Comparison of ENCODE assay signal across 35 cellular contexts in the genomic region with DNA sequence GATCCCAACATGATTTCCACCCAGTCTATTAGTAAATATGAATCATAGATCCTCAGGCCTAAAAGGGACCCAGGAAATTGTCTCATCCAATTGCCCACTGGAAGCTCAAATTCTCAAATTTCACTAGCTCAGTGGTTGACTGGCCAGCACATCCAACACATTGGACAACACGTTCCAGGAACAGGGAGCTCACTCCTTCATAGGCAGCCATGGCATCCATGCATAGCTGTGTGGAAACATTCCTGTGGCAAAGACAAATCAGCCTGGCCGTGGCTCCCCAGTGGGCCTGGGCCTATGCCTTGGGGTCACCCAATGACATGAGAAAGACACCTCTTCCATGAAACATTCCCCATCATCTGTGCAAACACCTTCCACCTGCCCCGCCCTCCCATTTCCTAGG.
DNase-seq lines count a peak whose midpoint lies in the region; ATAC-seq and TF ChIP-seq lines count a peak whose summit lies in the region.
"Had no signal": no experiment of that assay in that cellular context is flagged by ENCODE, and none has a peak within 500 bp of the region (broad histone marks: within the 10 kb centered on the region; RNA-seq: fewer than 3 reads in every experiment).

No MANE protein-coding gene starts in this region.

- H3K4me2 ChIP-seq in PC-3 (ENCODE audit: low read length): peak overlapping the region; percentile 12; the same call in 1 of the 2 replicates
- H3K4me2 ChIP-seq: smooth muscle cell had no signal

- H3K4me3 Mint-ChIP-seq in osteocyte (ENCODE audit: unreplicated experiment): no peak overlapping the region
- H3K4me3 Mint-ChIP-seq: activated CD8-positive, alpha-beta T cell treated with anti-CD3 and anti-CD28 coated beads, Interleukin-2, amount 10 ng/mL, durations not matched to agents 7 days and 5 days; effector memory CD8-positive, alpha-beta T cell; immature natural killer cell; naive B cell; T-helper 17 cell had no signal

- TF ChIP-seq EP300 in esophagus muscularis mucosa (IDR thresholded peaks at IDR 0.05): no peak

- H3K9me2 ChIP-seq in PC-3 (replicated peaks; ENCODE audit: low read length): no peaks in the 10 kb centered on the region

- H3K36me3 ChIP-seq in PC-3 (ENCODE audit: low read depth, low read length) (no peaks in the 10 kb centered on the region), esophagus muscularis mucosa (no peaks in the 10 kb centered on the region)
- H3K36me3 ChIP-seq: ovary, tibial nerve had no signal

- WGBS in esophagus muscularis mucosa: 94% methylated on average over 3 of the region's 3 CpGs

- no peak overlapping the region for H3K9ac ChIP-seq in PC-3 (ENCODE audit: low read length)

- no TSS peak for BruUV-seq in PC-3 (replicated peaks; lab: Mats Ljungman, UMichigan)

- H3K4me1 ChIP-seq in PC-3 (ENCODE audit: insufficient read depth, low read length) (peaks cover 22% of the 10 kb centered on the region), esophagus muscularis mucosa (peaks cover 7 to 15% (median 12%) of the 10 kb centered on the region in 4 donors)

- H3K79me2 ChIP-seq in PC-3 (ENCODE audit: low read length): no peaks in the 10 kb centered on the region

- no peak overlapping the region for H3K4me3 ChIP-seq in PC-3 (ENCODE audit: low read length)
- H3K4me3 ChIP-seq in esophagus muscularis mucosa: no peak overlapping the region
- H3K4me3 ChIP-seq: ovary, SK-N-MC, smooth muscle cell, tibial nerve had no signal

- ATAC-seq in PC-3 (peak; percentile 77), Right ventricle myocardium superior (ENCODE audit: poor library complexity) (no peak)
- ATAC-seq: activated CD8-positive, alpha-beta T cell treated with anti-CD3 and anti-CD28 coated beads, Interleukin-2, amount 10 ng/mL, durations not matched to agents 7 days and 5 days; activated naive CD4-positive, alpha-beta T cell treated with anti-CD3 and anti-CD28 coated beads, Interleukin-2, amount 50 U/mL, for 72 hours; effector memory CD8-positive, alpha-beta T cell; esophagus mucosa; left lobe of liver; Panc1; T-helper 17 cell had no signal

- CTCF ChIA-PET in PC-3 (lab: Charles Lee): interaction anchor here (0.6 kb wide), 1 partner anchor 54 kb away, joined by 3 read pairs; no protein-coding TSS in a partner anchor

- H3K27ac Mint-ChIP-seq in osteocyte (ENCODE audit: unreplicated experiment): peak overlapping the region; percentile 37
- H3K27ac Mint-ChIP-seq: activated CD8-positive, alpha-beta T cell treated with anti-CD3 and anti-CD28 coated beads, Interleukin-2, amount 10 ng/mL, durations not matched to agents 7 days and 5 days; activated naive CD4-positive, alpha-beta T cell treated with anti-CD3 and anti-CD28 coated beads, Interleukin-2, amount 50 U/mL, for 72 hours; naive B cell; T-helper 17 cell had no signal

- H3K4me1 Mint-ChIP-seq in osteocyte (ENCODE audit: unreplicated experiment): peaks cover 51% of the 10 kb centered on the region
- H3K4me1 Mint-ChIP-seq: T-helper 17 cell had no signal

- intact Hi-C loops in PC-3 (cut with micrococcal nuclease) (no loop called here), esophagus muscularis mucosa (cut with DNase I) (no loop called here), Right ventricle myocardium superior (cut with DNase I) (no loop called here)

- no peaks in the 10 kb centered on the region for H4K20me1 ChIP-seq in PC-3 (ENCODE audit: low read length)

- H3K9me3 Mint-ChIP-seq in osteocyte (ENCODE audit: unreplicated experiment): peaks cover 7% of the 10 kb centered on the region

- TF ChIP-seq CTCF in PC-3 (conservative IDR thresholded peaks at IDR 0.05; ENCODE audit: low read depth, low read length) (no peak), esophagus muscularis mucosa (IDR thresholded peaks at IDR 0.05) (no peak), osteocyte (IDR thresholded peaks at IDR 0.05) (no peak)

- no peaks in the 10 kb centered on the region for H3K27me3 ChIP-seq in PC-3 (ENCODE audit: low read length)
- H3K27me3 ChIP-seq in esophagus muscularis mucosa: no peaks in the 10 kb centered on the region
- H3K27me3 ChIP-seq: ovary, tibial nerve had no signal

- H3F3A ChIP-seq in PC-3 (ENCODE audit: low read length, unreplicated experiment): no peaks in the 10 kb centered on the region

- H3K27ac ChIP-seq in PC-3 (ENCODE audit: low read length) (peak overlapping the region; percentile 29), esophagus muscularis mucosa (replicated peaks in 1 of 4) (no peak overlapping the region)
- H3K27ac ChIP-seq: C4-2B, ovary, SK-N-MC, tibial nerve had no signal

- peaks cover 4% of the 10 kb centered on the region for H3K36me3 Mint-ChIP-seq in osteocyte (ENCODE audit: unreplicated experiment)

- H2AFZ ChIP-seq in PC-3 (ENCODE audit: low read length): peak overlapping the region; percentile 18; the same call in 1 of the 2 replicates

- DNase-seq in ELR (ENCODE audit: low read depth) (peak; percentile 60), PC-3 (peak; percentile 79), esophagus muscularis mucosa (ENCODE audit: extremely low spot score) (peak; percentile 70), osteocyte (ENCODE audit: extremely low spot score, unreplicated experiment) (no peak), Right ventricle myocardium superior (no peak)
- no peak for DNase-seq in activated CD4-positive, alpha-beta T cell treated with anti-CD3 and anti-CD28 coated beads, Interleukin-2, amount 50 U/mL, for 4 hours
- no peak for DNase-seq in stimulated activated CD4-positive, alpha-beta T cell treated with anti-CD3 and anti-CD28 coated beads, Interleukin-4, amount 100 ng/mL, for 4 hours
- DNase-seq: activated CD8-positive, alpha-beta T cell treated with anti-CD3 and anti-CD28 coated beads, Interleukin-2, amount 10 ng/mL, durations not matched to agents 7 days and 5 days; anterior cingulate cortex; Calu3; cortex of kidney; DND-41; effector memory CD8-positive, alpha-beta T cell; GOT3; hypothalamus; immature natural killer cell; IMR-90; mesendoderm; naive B cell; NCI-H1092 treated with DMSO at 0.1 percent for 48 hours; NCI-H187 treated with DMSO at 0.1 percent for 48 hours; NCI-H526; NK-92 treated with Interleukin-12 subunit alpha and Interleukin-12 subunit beta, amount 100 ng/mL, for 24 hours; ovary; retina; stimulated activated CD4-positive, alpha-beta T cell treated with anti-CD3 and anti-CD28 coated beads, Interleukin-1b, Interleukin-23, amount 100 ng/mL, for 48 hours; T-helper 17 cell had no signal

- POLR2A ChIA-PET in PC-3 (lab: Charles Lee; ENCODE audit: unreplicated experiment): interaction anchor here (0.5 kb wide), 2 partner anchors 25 to 87 kb away, joined by 3 to 4 read pairs; no protein-coding TSS in a partner anchor

- H3K27me3 Mint-ChIP-seq in osteocyte (ENCODE audit: unreplicated experiment): no peaks in the 10 kb centered on the region
- H3K27me3 Mint-ChIP-seq: effector memory CD8-positive, alpha-beta T cell; T-helper 17 cell had no signal

- H3K9me3 ChIP-seq in PC-3 (ENCODE audit: low read length): no peaks in the 10 kb centered on the region
- peaks cover 0 to 2% (median under 1%) of the 10 kb centered on the region in 4 donors for H3K9me3 ChIP-seq in esophagus muscularis mucosa
- H3K9me3 ChIP-seq: ovary had no signal

- TF ChIP-seq POLR2A in esophagus muscularis mucosa (IDR thresholded peaks at IDR 0.05; ENCODE audit: low read depth): no peak

Comparison
In these comparisons a context has a peak if more than half of its experiments do, and no peak if none do; other contexts are left out.
1. DNase-seq: peak in ELR (single experiment), PC-3 (single experiment) and esophagus muscularis mucosa (single experiment); none in osteocyte (single experiment), Right ventricle myocardium superior (single experiment), activated CD4-positive, alpha-beta T cell treated with anti-CD3 and anti-CD28 coated beads, Interleukin-2, amount 50 U/mL, for 4 hours (0 of 2) and stimulated activated CD4-positive, alpha-beta T cell treated with anti-CD3 and anti-CD28 coated beads, Interleukin-4, amount 100 ng/mL, for 4 hours (0 of 2).